32 cellular contexts compared by ENCODE assay signal in genomic region chr7:30023524-30023923, GRCh38. TPM values are rescaled to one million over a fixed set of nuclear protein-coding genes. Genes with fewer than 3 reads are reported as not detected.
DNase-seq lines count a peak whose midpoint lies in the region; ATAC-seq and TF ChIP-seq lines count a peak whose summit lies in the region.
"Had no signal": no experiment of that assay in that cellular context is flagged by ENCODE, and none has a peak within 500 bp of the region (broad histone marks: within the 10 kb centered on the region; RNA-seq: fewer than 3 reads in every experiment).

No MANE protein-coding gene starts in this region.

- H2AFZ ChIP-seq in Karpas-422 (ENCODE audit: low read length) (no peak overlapping the region), hepatocyte (no peak overlapping the region)

- peaks cover 3% of the 10 kb centered on the region for H3K36me3 Mint-ChIP-seq in T-helper 2 cell treated with Interferon-gamma antibody and Interleukin-4, amounts not matched to agents 5 μg/mL and 100 μg/mL, for 36 hours (ENCODE audit: low read depth)
- peaks cover 11% of the 10 kb centered on the region for H3K36me3 Mint-ChIP-seq in stimulated activated memory B cell treated with anti-CD40 and anti-IgM and Interleukin-4, amounts not matched to agents 10 μg/mL and 1 μg/mL and 100 μg/mL, for 72 hours
- H3K36me3 Mint-ChIP-seq: T-cell had no signal

- H3K27ac ChIP-seq in Karpas-422 (ENCODE audit: low read length): no peak overlapping the region
- H3K27ac ChIP-seq in hepatocyte: no peak overlapping the region
- H3K27ac ChIP-seq: HL-60, left lung, SJCRH30, transverse colon had no signal

- H3K4me2 ChIP-seq in Karpas-422 (ENCODE audit: low read depth, low read length, poor library complexity, severe bottlenecking) (peak overlapping the region; percentile 86), hepatocyte (peak overlapping the region; percentile 20)

- TF ChIP-seq CTCF in hepatocyte (IDR thresholded peaks at IDR 0.05; ENCODE audit: poor library complexity): no peak

- H3K4me3 Mint-ChIP-seq in T-helper 2 cell treated with Interferon-gamma antibody and Interleukin-4, amounts not matched to agents 5 μg/mL and 100 μg/mL, for 36 hours: peak overlapping the region; percentile 37
- H3K4me3 Mint-ChIP-seq in stimulated activated memory B cell treated with anti-CD40 and anti-IgM and Interleukin-4, amounts not matched to agents 10 μg/mL and 1 μg/mL and 100 μg/mL, for 72 hours: no peak overlapping the region
- H3K4me3 Mint-ChIP-seq: activated B cell treated with CpG ODN at 0.5 μM for 24 hours; stimulated activated effector memory CD8-positive, alpha-beta T cell treated with anti-CD3 and anti-CD28 coated beads, Interleukin-12 subunit alpha, Interleukin-12 subunit beta, amount 100 ng/mL, for 72 hours; T-cell had no signal

- peaks cover 28% of the 10 kb centered on the region for H3K4me1 Mint-ChIP-seq in T-helper 2 cell treated with Interferon-gamma antibody and Interleukin-4, amounts not matched to agents 5 μg/mL and 100 μg/mL, for 36 hours (ENCODE audit: low read depth)
- H3K4me1 Mint-ChIP-seq in stimulated activated memory B cell treated with anti-CD40 and anti-IgM and Interleukin-4, amounts not matched to agents 10 μg/mL and 1 μg/mL and 100 μg/mL, for 72 hours: peaks cover 46% of the 10 kb centered on the region

- 96% methylated on average over 6 of the region's 6 CpGs for WGBS in hepatocyte (ENCODE audit: low lambda C conversion rate, missing lambda C conversion rate)

- H3K9ac ChIP-seq in Karpas-422 (ENCODE audit: low read length): no peak overlapping the region

- H3K4me3 ChIP-seq in Karpas-422 (ENCODE audit: low read length) (peak overlapping the region; percentile 76; the same call in 1 of the 2 replicates), hepatocyte (no peak overlapping the region)
- H3K4me3 ChIP-seq: left lung, SJCRH30, transverse colon had no signal

- H3K79me2 ChIP-seq in Karpas-422 (ENCODE audit: low read length): peaks cover 73% of the 10 kb centered on the region
- peaks cover 41% of the 10 kb centered on the region for H3K79me2 ChIP-seq in hepatocyte

- H3K4me1 ChIP-seq in Karpas-422 (ENCODE audit: low read length) (peaks cover 59% of the 10 kb centered on the region), hepatocyte (ENCODE audit: insufficient read depth) (peaks cover 10% of the 10 kb centered on the region)

- no peaks in the 10 kb centered on the region for H3K27me3 Mint-ChIP-seq in T-helper 2 cell treated with Interferon-gamma antibody and Interleukin-4, amounts not matched to agents 5 μg/mL and 100 μg/mL, for 36 hours (ENCODE audit: low read depth)
- no peaks in the 10 kb centered on the region for H3K27me3 Mint-ChIP-seq in stimulated activated memory B cell treated with anti-CD40 and anti-IgM and Interleukin-4, amounts not matched to agents 10 μg/mL and 1 μg/mL and 100 μg/mL, for 72 hours
- H3K27me3 Mint-ChIP-seq: activated B cell treated with CpG ODN at 0.5 μM for 24 hours; CD4-positive, CD25-positive, alpha-beta regulatory T cell; T-cell had no signal

- H3K27ac Mint-ChIP-seq in T-helper 2 cell treated with Interferon-gamma antibody and Interleukin-4, amounts not matched to agents 5 μg/mL and 100 μg/mL, for 36 hours: no peak overlapping the region
- peak overlapping the region; percentile 8 for H3K27ac Mint-ChIP-seq in stimulated activated memory B cell treated with anti-CD40 and anti-IgM and Interleukin-4, amounts not matched to agents 10 μg/mL and 1 μg/mL and 100 μg/mL, for 72 hours
- H3K27ac Mint-ChIP-seq: activated B cell treated with CpG ODN at 0.5 μM for 24 hours; stimulated activated effector memory CD8-positive, alpha-beta T cell treated with anti-CD3 and anti-CD28 coated beads, Interleukin-12 subunit alpha, Interleukin-12 subunit beta, amount 100 ng/mL, for 72 hours; T-cell had no signal

- H3K36me3 ChIP-seq in Karpas-422 (ENCODE audit: insufficient read depth, low read length): peaks cover 28% of the 10 kb centered on the region; the same call in 1 of the 2 replicates
- no peaks in the 10 kb centered on the region for H3K36me3 ChIP-seq in hepatocyte (replicated peaks; ENCODE audit: insufficient read depth, low read depth)
- H3K36me3 ChIP-seq: SJCRH30 had no signal

- H3K9me3 Mint-ChIP-seq in T-helper 2 cell treated with Interferon-gamma antibody and Interleukin-4, amounts not matched to agents 5 μg/mL and 100 μg/mL, for 36 hours: no peaks in the 10 kb centered on the region
- no peaks in the 10 kb centered on the region for H3K9me3 Mint-ChIP-seq in stimulated activated memory B cell treated with anti-CD40 and anti-IgM and Interleukin-4, amounts not matched to agents 10 μg/mL and 1 μg/mL and 100 μg/mL, for 72 hours
- H3K9me3 Mint-ChIP-seq: CD4-positive, CD25-positive, alpha-beta regulatory T cell; stimulated activated effector memory CD8-positive, alpha-beta T cell treated with anti-CD3 and anti-CD28 coated beads, Interleukin-12 subunit alpha, Interleukin-12 subunit beta, amount 100 ng/mL, for 72 hours; T-cell had no signal

- H4K20me1 ChIP-seq in Karpas-422 (ENCODE audit: insufficient read depth, low read depth, low read length) (no peaks in the 10 kb centered on the region), hepatocyte (ENCODE audit: insufficient read depth, poor library complexity, severe bottlenecking) (no peaks in the 10 kb centered on the region)

- DNase-seq in T-helper 2 cell treated with Interferon-gamma antibody and Interleukin-4, amounts not matched to agents 5 μg/mL and 100 μg/mL, for 36 hours (ENCODE audit: low spot score): no peak
- DNase-seq in T-helper 2 cell (no peak), Karpas-422 (no peak), hepatocyte (ENCODE audit: low spot score) (no peak), DMS53 treated with DMSO at 0.1 percent for 48 hours (lab: John Stamatoyannopoulos, UW; ENCODE audit: unreplicated experiment) (no peak), amniotic stem cell (lab: John Stamatoyannopoulos, UW) (no peak)
- DNase-seq: activated B cell treated with CpG ODN at 0.5 μM for 24 hours; activated CD4-positive, alpha-beta T cell treated with anti-CD3 and anti-CD28 coated beads, Interleukin-2, amount 50 U/mL, for 1 hour; activated gamma-delta T cell; activated T-cell treated with anti-CD3 and anti-CD28 coated beads, Interleukin-2, amount 50 U/mL, for 1 hour; caudate nucleus; CD4-positive, CD25-positive, alpha-beta regulatory T cell; cortex of kidney; EL; Kasumi-1; left lung; mesendoderm; MV-4-11; NCI-H1436; NCI-H2081 treated with DMSO at 0.1 percent for 48 hours; NCI-H446; NCI-H774; nucleus accumbens; RPMI8226; SJCRH30; T-cell; transverse colon had no signal

- H3K9me3 ChIP-seq in Karpas-422 (ENCODE audit: low read length): no peaks in the 10 kb centered on the region
- H3K9me3 ChIP-seq in hepatocyte (ENCODE audit: low read depth): no peaks in the 10 kb centered on the region
- H3K9me3 ChIP-seq: left lung, SJCRH30, transverse colon had no signal

- ATAC-seq in stimulated activated memory B cell treated with anti-CD40 and anti-IgM and Interleukin-4, amounts not matched to agents 10 μg/mL and 1 μg/mL and 100 μg/mL, for 72 hours: no peak
- no peak for ATAC-seq in GM21447 (IDR thresholded peaks at IDR 0.05; ENCODE audit: unreplicated experiment)
- ATAC-seq: esophagus mucosa; left lung; stimulated activated effector memory CD8-positive, alpha-beta T cell treated with anti-CD3 and anti-CD28 coated beads, Interleukin-12 subunit alpha, Interleukin-12 subunit beta, amount 100 ng/mL, for 72 hours; T-cell had no signal

- no peaks in the 10 kb centered on the region for H3K27me3 ChIP-seq in Karpas-422 (ENCODE audit: low read length)
- no peaks in the 10 kb centered on the region for H3K27me3 ChIP-seq in hepatocyte
- H3K27me3 ChIP-seq: left lung, SJCRH30, transverse colon had no signal

- no peaks in the 10 kb centered on the region for H3K9me2 ChIP-seq in Karpas-422 (replicated peaks; ENCODE audit: insufficient read depth, low read length)
- H3K9me2 ChIP-seq in hepatocyte (replicated peaks; ENCODE audit: insufficient read depth): no peaks in the 10 kb centered on the region

RNA-seq across cellular contexts. Expression of gene FKBP14, which starts 3.0 kb away (rescaled TPM):
- 9.0 and 13.5 TPM in 2 replicates for total RNA-seq in Karpas-422 (2014; rRNA removed; shearing (Covaris generic); ENCODE audit: low replicate concordance)
- total RNA-seq in hepatocyte: 35.4 and 45.4 TPM in 2 replicates
- 36.5 and 38.7 TPM in 2 replicates for polyA plus RNA-seq in hepatocyte

RNA-seq across cellular contexts. Expression of gene PLEKHA8, which starts 4.7 kb away (rescaled TPM):
- total RNA-seq in Karpas-422 (2014; rRNA removed; shearing (Covaris generic); ENCODE audit: low replicate concordance): 28.1 and 41.0 TPM in 2 replicates
- total RNA-seq in hepatocyte: 13.8 and 17.9 TPM in 2 replicates
- 7.3 and 8.7 TPM in 2 replicates for polyA plus RNA-seq in hepatocyte

RNA-seq across cellular contexts. Expression of gene SCRN1, which starts 33.9 kb away (rescaled TPM):
- total RNA-seq in Karpas-422 (2014; rRNA removed; shearing (Covaris generic); ENCODE audit: low replicate concordance): 86.4 and 88.6 TPM in 2 replicates
- 71.2 and 73.5 TPM in 2 replicates for total RNA-seq in hepatocyte
- polyA plus RNA-seq in hepatocyte: 36.7 and 47.1 TPM in 2 replicates
